9 cellular contexts compared by ENCODE assay signal in genomic region chr17:80890551-80890930, GRCh38.
DNase-seq lines count a peak whose midpoint lies in the region; ATAC-seq, FAIRE-seq and TF ChIP-seq lines count a peak whose summit lies in the region.
"Had no signal": no experiment of that assay in that cellular context is flagged by ENCODE, and none has a peak within 500 bp of the region (broad histone marks: within the 10 kb centered on the region; RNA-seq: fewer than 3 reads in every experiment).

No MANE protein-coding gene starts in this region.

- H3K9me3 Mint-ChIP-seq in activated CD8-positive, alpha-beta T cell treated with anti-CD3 and anti-CD28 coated beads, Interleukin-2, amount 10 ng/mL, durations not matched to agents 7 days and 5 days (ENCODE audit: insufficient read depth) = no peaks in the 10 kb centered on the region

- ATAC-seq in right lobe of liver (no peak), HepG2 (no peak)
- ATAC-seq in activated CD8-positive, alpha-beta T cell treated with anti-CD3 and anti-CD28 coated beads, Interleukin-2, amount 10 ng/mL, durations not matched to agents 7 days and 5 days = no peak

- no peaks in the 10 kb centered on the region for H4K20me1 ChIP-seq in HepG2 (ENCODE audit: insufficient read depth, low read length)

- no peak for TF ChIP-seq EP300 in HepG2 (IDR thresholded peaks at IDR 0.05; ENCODE audit: low read depth in 2 of 2, low read length in 2 of 2)
- no peak for TF ChIP-seq EP300 in HepG2 (CRISPR knock-in tag; IDR thresholded peaks at IDR 0.05; ENCODE audit: borderline replicate concordance)

- no TSS peak for BruUV-seq in HepG2 (replicated peaks; lab: Mats Ljungman, UMichigan)

- peaks cover 0 to 9% (median 0%) of the 10 kb centered on the region in 4 donors for H3K36me3 ChIP-seq in right lobe of liver
- peaks cover 37 to 78% of the 10 kb centered on the region in 2 experiments for H3K36me3 ChIP-seq in HepG2 (replicated peaks in 1 of 2; ENCODE audit: control insufficient read depth in 1 of 2, insufficient read depth in 2 of 2, low read length in 2 of 2)
- peaks cover 57% of the 10 kb centered on the region for H3K36me3 ChIP-seq in mesodermal cell (ENCODE audit: control insufficient read depth, insufficient read depth, low read length)
- H3K36me3 ChIP-seq in esophagus squamous epithelium = peaks cover 0 to 94% (median 9%) of the 10 kb centered on the region in 3 donors

- peaks cover 74% of the 10 kb centered on the region for H3K4me1 Mint-ChIP-seq in activated CD8-positive, alpha-beta T cell treated with anti-CD3 and anti-CD28 coated beads, Interleukin-2, amount 10 ng/mL, durations not matched to agents 7 days and 5 days (ENCODE audit: low read depth)

- intact Hi-C loops in right lobe of liver (cut with DNase I) (no loop called here), HepG2 (cut with micrococcal nuclease; ENCODE audit: unreplicated experiment) (no loop called here), esophagus squamous epithelium (cut with DNase I) (no loop called here)

- no peaks in the 10 kb centered on the region for H3K27me3 ChIP-seq in right lobe of liver
- H3K27me3 ChIP-seq in HepG2 (ENCODE audit: control insufficient read depth in 1 of 2, insufficient read depth in 2 of 2, low read length in 2 of 2) = no peaks in the 10 kb centered on the region
- H3K27me3 ChIP-seq in esophagus squamous epithelium = no peaks in the 10 kb centered on the region
- H3K27me3 ChIP-seq: gastroesophageal sphincter had no signal

- peak overlapping the region; percentile 93 for H3K27ac Mint-ChIP-seq in activated CD8-positive, alpha-beta T cell treated with anti-CD3 and anti-CD28 coated beads, Interleukin-2, amount 10 ng/mL, durations not matched to agents 7 days and 5 days

- peak overlapping the region; percentile 74 for H3K4me3 Mint-ChIP-seq in activated CD8-positive, alpha-beta T cell treated with anti-CD3 and anti-CD28 coated beads, Interleukin-2, amount 10 ng/mL, durations not matched to agents 7 days and 5 days

- no peak for FAIRE-seq in HepG2 (lab: Jason Lieb, UNC)

- no peaks in the 10 kb centered on the region for H3K27me3 Mint-ChIP-seq in activated CD8-positive, alpha-beta T cell treated with anti-CD3 and anti-CD28 coated beads, Interleukin-2, amount 10 ng/mL, durations not matched to agents 7 days and 5 days (ENCODE audit: low read depth)

- no peak for TF ChIP-seq RAD21 in HepG2 (CRISPR knock-in tag; IDR thresholded peaks at IDR 0.05)

- DNase-seq in right lobe of liver = peak in 2 of 3 donors; percentile 9 to 49
- no peak for DNase-seq in HepG2 (ENCODE audit: low spot score)
- DNase-seq in activated CD8-positive, alpha-beta T cell treated with anti-CD3 and anti-CD28 coated beads, Interleukin-2, amount 10 ng/mL, durations not matched to agents 7 days and 5 days = no peak
- DNase-seq in HUDEP-2 (lab: John Stamatoyannopoulos, UW; ENCODE audit: unreplicated experiment in 76 of 76) = no peak
- no peak for DNase-seq in NCI-H187 (lab: John Stamatoyannopoulos, UW)
- no peak for DNase-seq in esophagus squamous epithelium (lab: John Stamatoyannopoulos, UW)
- no peak for DNase-seq in occipital lobe (lab: John Stamatoyannopoulos, UW)

- H2AFZ ChIP-seq in HepG2 (ENCODE audit: low read length) = no peak overlapping the region

- 81% methylated on average over 4 of the region's 17 CpGs for WGBS in right lobe of liver (ENCODE audit: insufficient coverage, low coverage, low lambda C conversion rate, missing lambda C conversion rate)
- 92% methylated on average over 17 of the region's 17 CpGs for WGBS in HepG2 (ENCODE audit: low lambda C conversion rate)
- WGBS in mesodermal cell (ENCODE audit: insufficient coverage in 2 of 2), 2 experiments = 95% methylated on average over 17 of the region's 17 CpGs
- 87 to 96% methylated on average over 17 of the region's 17 CpGs for WGBS in esophagus squamous epithelium, 2 donors

- no peaks in the 10 kb centered on the region for H3K4me1 ChIP-seq in right lobe of liver
- no peaks in the 10 kb centered on the region for H3K4me1 ChIP-seq in HepG2 (ENCODE audit: insufficient read depth, low read length)
- peaks cover 28% of the 10 kb centered on the region for H3K4me1 ChIP-seq in mesodermal cell (ENCODE audit: control insufficient read depth, insufficient read depth, low read length, poor library complexity, severe bottlenecking)
- H3K4me1 ChIP-seq in esophagus squamous epithelium = peaks cover 0 to 37% (median 4%) of the 10 kb centered on the region in 3 donors

- POLR2A ChIA-PET in HepG2 (lab: Yijun Ruan, JAX) = no interaction called here
- POLR2A ChIA-PET in activated CD8-positive, alpha-beta T cell treated with anti-CD3 and anti-CD28 coated beads, Interleukin-2, amount 10 ng/mL, durations not matched to agents 7 days and 5 days (lab: Charles Lee) = interaction anchor here (0.7 to 2.5 kb wide), 4 partner anchors 13 to 469 kb away, joined by 3 to 10 read pairs (median 4); no protein-coding TSS in a partner anchor

- H3K9me3 ChIP-seq in right lobe of liver (no peaks in the 10 kb centered on the region), HepG2 (ENCODE audit: low read length) (no peaks in the 10 kb centered on the region), mesodermal cell (ENCODE audit: control insufficient read depth, low read length) (no peaks in the 10 kb centered on the region), esophagus squamous epithelium (no peaks in the 10 kb centered on the region)
- H3K9me3 ChIP-seq: gastroesophageal sphincter had no signal

- no peak overlapping the region for H3K9ac ChIP-seq in HepG2 (ENCODE audit: insufficient read depth, low read depth, low read length)

- in situ Hi-C loops in HepG2 (cut with HindIII; ENCODE audit: extremely low pct_ligation_motif_present, low pct_unique_long_range_greater_than_20kb) = no loop called here

- H3K27ac ChIP-seq in right lobe of liver = no peak overlapping the region
- H3K27ac ChIP-seq in HepG2 (ENCODE audit: extremely low read length, insufficient read depth, low read length) = no peak overlapping the region
- peak overlapping the region; percentile 97 for H3K27ac ChIP-seq in mesodermal cell (ENCODE audit: low read depth, low read length, severe bottlenecking)
- H3K27ac ChIP-seq in esophagus squamous epithelium = peak overlapping the region in 1 of 4 donors; percentile 84

- TF ChIP-seq CTCF in right lobe of liver (IDR thresholded peaks at IDR 0.05) (no peak), HepG2 (CRISPR knock-in tag; IDR thresholded peaks at IDR 0.05) (no peak), esophagus squamous epithelium (IDR thresholded peaks at IDR 0.05) (no peak)

- CTCF ChIA-PET in HepG2 (lab: Yijun Ruan, JAX; ENCODE audit: low intra/inter-chr PET ratio, low total read pairs) = no interaction called here
- CTCF ChIA-PET in activated CD8-positive, alpha-beta T cell treated with anti-CD3 and anti-CD28 coated beads, Interleukin-2, amount 10 ng/mL, durations not matched to agents 7 days and 5 days (lab: Charles Lee) = interaction anchor here (1.7 to 2.6 kb wide), 3 partner anchors 8 to 17 kb away, joined by 4 to 8 read pairs (median 5); no protein-coding TSS in a partner anchor

- no peaks in the 10 kb centered on the region for H3K79me2 ChIP-seq in HepG2 (ENCODE audit: insufficient read depth, low read length)

- TF ChIP-seq POLR2A in right lobe of liver (IDR thresholded peaks at IDR 0.05) = no peak
- no peak for TF ChIP-seq POLR2A in HepG2 (IDR thresholded peaks at IDR 0.05; ENCODE audit: insufficient read depth in 1 of 2, low read depth in 2 of 2, low read length in 2 of 2)
- TF ChIP-seq POLR2A in esophagus squamous epithelium (IDR thresholded peaks at IDR 0.05) = no peak

- no peak overlapping the region for H3K4me2 ChIP-seq in HepG2 (ENCODE audit: low read depth, low read length)

- peaks cover 78% of the 10 kb centered on the region for H3K36me3 Mint-ChIP-seq in activated CD8-positive, alpha-beta T cell treated with anti-CD3 and anti-CD28 coated beads, Interleukin-2, amount 10 ng/mL, durations not matched to agents 7 days and 5 days (ENCODE audit: low read depth)

- H3K4me3 ChIP-seq in right lobe of liver (no peak overlapping the region), HepG2 (replicated peaks in 1 of 3; ENCODE audit: insufficient read depth in 1 of 3, low read depth in 2 of 3, low read length in 3 of 3) (no peak overlapping the region), mesodermal cell (ENCODE audit: extremely low read depth, insufficient read depth, low read length, poor library complexity, severe bottlenecking) (no peak overlapping the region), esophagus squamous epithelium (no peak overlapping the region)
- H3K4me3 ChIP-seq: gastroesophageal sphincter had no signal

TF ChIP-seq in HepG2, 621 proteins besides CTCF, POLR2A, EP300 and RAD21 (continues in another document):
- TF ChIP-seq GTF2F1 (IDR thresholded peaks at IDR 0.05; ENCODE audit: low read length) = no peak
- TF ChIP-seq NFE2 (CRISPR knock-in tag; IDR thresholded peaks at IDR 0.05) = no peak
- no peak for TF ChIP-seq RXRB (CRISPR knock-in tag; IDR thresholded peaks at IDR 0.05; ENCODE audit: borderline replicate concordance)
- TF ChIP-seq TSC22D2 (CRISPR knock-in tag; IDR thresholded peaks at IDR 0.05; ENCODE audit: borderline replicate concordance) = no peak
- no peak for TF ChIP-seq ZNF644 (CRISPR knock-in tag; IDR thresholded peaks at IDR 0.05; ENCODE audit: low read depth)
- no peak for TF ChIP-seq MAX (IDR thresholded peaks at IDR 0.05)
- TF ChIP-seq ETV6 (CRISPR knock-in tag; conservative IDR thresholded peaks at IDR 0.05) = no peak
- no peak for TF ChIP-seq ARNT (IDR thresholded peaks at IDR 0.05)
- no peak for TF ChIP-seq HNF4A (CRISPR knock-in tag; IDR thresholded peaks at IDR 0.05)
- no peak for TF ChIP-seq HNRNPLL (IDR thresholded peaks at IDR 0.05; ENCODE audit: low read depth, low read length, poor library complexity, severe bottlenecking)
- TF ChIP-seq HNRNPK (IDR thresholded peaks at IDR 0.05; ENCODE audit: low read depth, low read length, poor library complexity, severe bottlenecking) = no peak
- no peak for TF ChIP-seq SALL2 (CRISPR knock-in tag; IDR thresholded peaks at IDR 0.05)
- no peak for TF ChIP-seq SMAD1 (CRISPR knock-in tag; IDR thresholded peaks at IDR 0.05; ENCODE audit: borderline replicate concordance, low read depth)
- TF ChIP-seq ARHGAP35 (CRISPR knock-in tag; IDR thresholded peaks at IDR 0.05; ENCODE audit: borderline replicate concordance) = no peak
- no peak for TF ChIP-seq FOXA1 (IDR thresholded peaks at IDR 0.05)
- no peak for TF ChIP-seq FOXA1 (CRISPR knock-in tag; IDR thresholded peaks at IDR 0.05)

Comparison
In these comparisons a context has a peak if more than half of its experiments do, and no peak if none do; other contexts are left out.
1. DNase-seq: peak in right lobe of liver (2 of 3); none in HepG2 (single experiment), activated CD8-positive, alpha-beta T cell treated with anti-CD3 and anti-CD28 coated beads, Interleukin-2, amount 10 ng/mL, durations not matched to agents 7 days and 5 days (single experiment), HUDEP-2 (0 of 76), NCI-H187 (0 of 2), esophagus squamous epithelium (single experiment) and occipital lobe (single experiment).